Comparison of ENCODE assay signal across 16 cellular contexts in the genomic region with DNA sequence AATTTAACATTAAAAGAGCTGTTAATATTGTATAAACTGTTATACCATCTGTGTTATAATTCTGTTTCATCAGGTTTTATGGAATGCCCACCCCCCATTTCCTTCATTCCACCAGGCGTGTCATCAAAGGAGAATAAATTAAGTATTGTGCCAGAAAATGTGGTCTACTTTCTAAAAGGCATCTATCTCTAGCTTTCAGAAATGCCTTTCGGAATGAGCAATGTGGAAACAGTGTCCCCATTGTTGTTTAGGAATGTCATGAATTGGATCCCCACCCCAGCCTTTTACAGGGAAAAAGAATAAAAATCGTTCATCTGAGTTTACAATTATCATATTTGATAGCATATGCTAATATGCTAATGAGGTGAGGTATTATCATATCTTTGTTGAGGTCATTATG. TPM values are rescaled to one million over a fixed set of nuclear protein-coding genes. Genes with fewer than 3 reads are reported as not detected.
"Had no signal": no experiment of that assay in that cellular context is flagged by ENCODE, and none has a peak within 500 bp of the region (broad histone marks: within the 10 kb centered on the region; RNA-seq: fewer than 3 reads in every experiment).

No MANE protein-coding gene starts in this region.

- ATAC-seq: gastrocnemius medialis; heart right ventricle; stimulated activated memory B cell treated with anti-CD40 and anti-IgM and Interleukin-4, amounts not matched to agents 10 μg/mL and 1 μg/mL and 100 μg/mL, for 72 hours had no signal

- H3K36me3 ChIP-seq: gastrocnemius medialis, heart right ventricle had no signal

- DNase-seq: activated CD4-positive, alpha-beta T cell treated with anti-CD3 and anti-CD28 coated beads, Interleukin-2, amount 50 U/mL, for 1 hour; activated CD8-positive, alpha-beta memory T cell treated with anti-CD3 and anti-CD28 coated beads for 24 hours; activated naive CD4-positive, alpha-beta T cell; activated T-cell treated with anti-CD3 and anti-CD28 coated beads for 4 hours; anterior cingulate cortex; cerebellar nuclear complex; effector memory CD4-positive, alpha-beta T cell; gastrocnemius medialis; heart right ventricle; naive B cell; posterior cingulate gyrus; stimulated activated CD4-positive, alpha-beta T cell treated with anti-CD3 and anti-CD28 coated beads, Interleukin-2, amount 100 ng/mL, for 48 hours had no signal

- H3K27ac ChIP-seq: gastrocnemius medialis, heart right ventricle had no signal

- H3K9me3 ChIP-seq: gastrocnemius medialis, heart right ventricle had no signal

- H3K4me3 ChIP-seq: gastrocnemius medialis, heart right ventricle had no signal

- H3K4me1 ChIP-seq: gastrocnemius medialis, heart right ventricle had no signal

RNA-seq across cellular contexts. Expression of a gene that starts 56.4 kb away (rescaled TPM):
- total RNA-seq: epithelial cell of proximal tubule, heart right ventricle, lung microvascular endothelial cell, mononuclear cell had no signal
- polyA plus RNA-seq: heart right ventricle had no signal
